6 cellular contexts compared by ENCODE assay signal in genomic region chr9:128190516-128191405, GRCh38. TPM values are rescaled to one million over a fixed set of nuclear protein-coding genes. Genes with fewer than 3 reads are reported as not detected.
A peak's percentile ranks its signal among the peaks of the same experiment; 100 is the strongest.
DNase-seq lines count a peak whose midpoint lies in the region; ATAC-seq lines count a peak whose summit lies in the region.

No MANE protein-coding gene starts in this region.

- CTCF ChIA-PET in CD8-positive, alpha-beta memory T cell (lab: Charles Lee): interaction anchor here (0.7 to 2.0 kb wide), 7 partner anchors 10 to 150 kb away, joined by 3 to 6 read pairs (median 3); partner anchors contain the start of gene BBLN

- H3K36me3 ChIP-seq in CD8-positive, alpha-beta memory T cell (ENCODE audit: insufficient read depth, low read length): peaks cover 15% of the 10 kb centered on the region
- peaks cover 22 to 44% of the 10 kb centered on the region in 2 donors for H3K36me3 ChIP-seq in neuronal stem cell (replicated peaks in 1 of 2; ENCODE audit: control insufficient read depth in 2 of 2, insufficient read depth in 2 of 2, low read length in 2 of 2)

- peak overlapping the region; percentile 96 for H2BK5ac ChIP-seq in neuronal stem cell (ENCODE audit: low read length)

- H4K8ac ChIP-seq in neuronal stem cell (ENCODE audit: low read depth, low read length): peak overlapping the region; percentile 95

- no peaks in the 10 kb centered on the region for H3K27me3 ChIP-seq in CD8-positive, alpha-beta memory T cell (ENCODE audit: insufficient read depth, low read length, poor library complexity, severe bottlenecking)
- no peaks in the 10 kb centered on the region for H3K27me3 ChIP-seq in neuronal stem cell (ENCODE audit: control insufficient read depth in 3 of 3, insufficient read depth in 3 of 3, low read depth in 1 of 3, low read length in 3 of 3)

- peaks cover 0 to 37% (median 9%) of the 10 kb centered on the region in 3 donors for H3K36me3 Mint-ChIP-seq in CD8-positive, alpha-beta memory T cell

- H2AK5ac ChIP-seq in neuronal stem cell (ENCODE audit: low read depth, low read length): peak overlapping the region; percentile 89

- DNase-seq in CD8-positive, alpha-beta memory T cell: no peak
- DNase-seq in caudate nucleus (lab: John Stamatoyannopoulos, UW) (peak in 18 of 61 donors; percentile 17 to 79 (median 59)), neuronal stem cell (ENCODE audit: low spot score) (no peak)
- DNase-seq in stimulated activated CD4-positive, alpha-beta T cell treated with anti-CD3 and anti-CD28 coated beads, Interleukin-2, amount 100 ng/mL, for 48 hours: no peak

- H3K27ac Mint-ChIP-seq in CD8-positive, alpha-beta memory T cell: peak overlapping the region; percentile 78 to 97 (median 93)

- no peaks in the 10 kb centered on the region for H3K9me3 ChIP-seq in CD8-positive, alpha-beta memory T cell (ENCODE audit: low read length)
- no peaks in the 10 kb centered on the region for H3K9me3 ChIP-seq in neuronal stem cell (replicated peaks in 1 of 2; ENCODE audit: control insufficient read depth in 2 of 2, insufficient read depth in 1 of 2, low read depth in 1 of 2, low read length in 2 of 2)

- peaks cover 9% of the 10 kb centered on the region for H3K79me1 ChIP-seq in neuronal stem cell (ENCODE audit: low read depth, low read length)

- H3K4me1 Mint-ChIP-seq in CD8-positive, alpha-beta memory T cell: peaks cover 20 to 49% (median 28%) of the 10 kb centered on the region in 3 donors

- H3K9me3 Mint-ChIP-seq in CD8-positive, alpha-beta memory T cell: no peaks in the 10 kb centered on the region

- H2AFZ ChIP-seq in neuronal stem cell (ENCODE audit: low read length): peak overlapping the region; percentile 100

- peak overlapping the region; percentile 95 for H3K9ac ChIP-seq in neuronal stem cell (ENCODE audit: low read depth, low read length, poor library complexity)

- no peak overlapping the region for H2BK12ac ChIP-seq in neuronal stem cell (ENCODE audit: low read length)

- POLR2A ChIA-PET in CD8-positive, alpha-beta memory T cell (lab: Charles Lee): interaction anchor here (0.6 to 2.4 kb wide), 4 partner anchors 31 to 181 kb away, joined by 3 to 13 read pairs (median 4); partner anchors contain the start of genes BBLN and URM1

- ATAC-seq in HG03095 (IDR thresholded peaks at IDR 0.05; ENCODE audit: unreplicated experiment): peak; percentile 7
- ATAC-seq in GM18873 (IDR thresholded peaks at IDR 0.05; ENCODE audit: low FRiP score, unreplicated experiment): no peak

- H3K4me1 ChIP-seq in CD8-positive, alpha-beta memory T cell (ENCODE audit: insufficient read depth, low read length): peaks cover 13% of the 10 kb centered on the region
- H3K4me1 ChIP-seq in neuronal stem cell (ENCODE audit: control insufficient read depth in 2 of 2, insufficient read depth in 1 of 2, low read depth in 1 of 2, low read length in 2 of 2): peaks cover 4 to 5% of the 10 kb centered on the region in 2 donors

- H3K18ac ChIP-seq in neuronal stem cell (ENCODE audit: low read length): peak overlapping the region; percentile 98

- H3K4me3 ChIP-seq in CD8-positive, alpha-beta memory T cell (ENCODE audit: low read length): peak overlapping the region; percentile 80
- peak overlapping the region; percentile 91 to 99 for H3K4me3 ChIP-seq in neuronal stem cell (ENCODE audit: low read length in 2 of 2)

- H2BK120ac ChIP-seq in neuronal stem cell (ENCODE audit: low read depth, low read length): peak overlapping the region; percentile 89

- peak overlapping the region; percentile 92 for H2BK15ac ChIP-seq in neuronal stem cell (ENCODE audit: low read length)

- H3K27ac ChIP-seq in CD8-positive, alpha-beta memory T cell (ENCODE audit: low read depth, low read length): peak overlapping the region; percentile 80
- H3K27ac ChIP-seq in caudate nucleus (ENCODE audit: low read depth, low read length) (peak overlapping the region; percentile 82), neuronal stem cell (replicated peaks; ENCODE audit: low read length) (no peak overlapping the region)

- H4K91ac ChIP-seq in neuronal stem cell (ENCODE audit: low read depth, low read length, poor library complexity): no peak overlapping the region

- H3K27me3 Mint-ChIP-seq in CD8-positive, alpha-beta memory T cell: peaks cover 0 to 3% of the 10 kb centered on the region in 2 donors

- peak overlapping the region; percentile 87 to 97 (median 96) for H3K4me3 Mint-ChIP-seq in CD8-positive, alpha-beta memory T cell

- H3K4ac ChIP-seq in neuronal stem cell (ENCODE audit: low read length): peak overlapping the region; percentile 66

- peak overlapping the region; percentile 99 for H3K14ac ChIP-seq in neuronal stem cell (ENCODE audit: low read length)

- peak overlapping the region; percentile 80 for H3K4me2 ChIP-seq in neuronal stem cell (ENCODE audit: insufficient read depth, low read length, poor library complexity, severe bottlenecking)

- WGBS in neuronal stem cell (ENCODE audit: extremely low coverage in 2 of 2, insufficient read length in 2 of 2, insufficient replicate concordance in 1 of 2), 2 donors: no CpG with 5 or more reads among the region's 32 CpGs

- peak overlapping the region; percentile 98 for H3K23ac ChIP-seq in neuronal stem cell (ENCODE audit: low read depth, low read length, poor library complexity)

RNA-seq across cellular contexts. Expression of gene CIZ1, which starts 0.6 kb away (rescaled TPM):
- 100 to 1,000 TPM; 114 to 125 TPM for total RNA-seq in CD8-positive, alpha-beta memory T cell
- 35.2 TPM for polyA plus RNA-seq in CD8-positive, alpha-beta memory T cell
- polyA plus RNA-seq in neuronal stem cell (2013, experiment 1 of 2): 120 TPM
- polyA plus RNA-seq in neuronal stem cell (2013, experiment 2 of 2): 119 TPM

RNA-seq across cellular contexts. Expression of gene DNM1, which starts 12.4 kb away (rescaled TPM):
- under 1 TPM; 0.26 to 0.66 TPM for total RNA-seq in CD8-positive, alpha-beta memory T cell
- polyA plus RNA-seq in CD8-positive, alpha-beta memory T cell: 0.18 TPM
- polyA plus RNA-seq in neuronal stem cell (2013, experiment 1 of 2): 46.5 TPM
- 48.3 TPM for polyA plus RNA-seq in neuronal stem cell (2013, experiment 2 of 2)

RNA-seq across cellular contexts. Expression of gene BBLN, which starts 30.7 kb away (rescaled TPM):
- total RNA-seq in CD8-positive, alpha-beta memory T cell: 10 to 100 TPM; 75.5 to 78.4 TPM
- polyA plus RNA-seq in CD8-positive, alpha-beta memory T cell: 137 TPM
- 95.6 TPM for polyA plus RNA-seq in neuronal stem cell (2013, experiment 1 of 2)
- 101 TPM for polyA plus RNA-seq in neuronal stem cell (2013, experiment 2 of 2)

RNA-seq across cellular contexts. Expression of gene LCN2, which starts 41.5 kb away (rescaled TPM):
- total RNA-seq in CD8-positive, alpha-beta memory T cell: not detected
- polyA plus RNA-seq in CD8-positive, alpha-beta memory T cell: not detected
- polyA plus RNA-seq in neuronal stem cell (2013, experiment 1 of 2): 0.08 TPM
- 0.10 TPM for polyA plus RNA-seq in neuronal stem cell (2013, experiment 2 of 2)
